ENCODE assay signal across 15 cellular contexts in genomic region chr22:19971276-19972124, GRCh38. TPM values are rescaled to one million over a fixed set of nuclear protein-coding genes. Genes with fewer than 3 reads are reported as not detected.
DNase-seq lines count a peak whose midpoint lies in the region; ATAC-seq and TF ChIP-seq lines count a peak whose summit lies in the region.
"Had no signal": no experiment of that assay in that cellular context is flagged by ENCODE, and none has a peak within 500 bp of the region (broad histone marks: within the 10 kb centered on the region; RNA-seq: fewer than 3 reads in every experiment).

No MANE protein-coding gene starts in this region.

- H3K27me3 Mint-ChIP-seq in CD4-positive, alpha-beta memory T cell, result no peaks in the 10 kb centered on the region

- no peak overlapping the region; the same call in 1 of the 2 replicates for H3K4me2 ChIP-seq in BLaER1
- H3K4me2 ChIP-seq in IMR-90 (ENCODE audit: low read depth, low read length), result no peak overlapping the region
- H3K4me2 ChIP-seq in neuronal stem cell (ENCODE audit: insufficient read depth, low read length, poor library complexity, severe bottlenecking), result no peak overlapping the region

- H3K18ac ChIP-seq in IMR-90 (ENCODE audit: low read depth, low read length) (no peak overlapping the region), neuronal stem cell (ENCODE audit: low read length) (peak overlapping the region; percentile 57)

- H2BK15ac ChIP-seq in IMR-90 (ENCODE audit: low read depth, low read length) (no peak overlapping the region), neuronal stem cell (ENCODE audit: low read length) (no peak overlapping the region)

- H2AK5ac ChIP-seq in IMR-90 (ENCODE audit: low read depth, low read length) (no peak overlapping the region), neuronal stem cell (ENCODE audit: low read depth, low read length) (no peak overlapping the region)

- H3K27me3 ChIP-seq in BLaER1 (no peaks in the 10 kb centered on the region), IMR-90 (ENCODE audit: control insufficient read depth, insufficient read depth, low read length) (no peaks in the 10 kb centered on the region), neuronal stem cell (ENCODE audit: control insufficient read depth in 3 of 3, insufficient read depth in 3 of 3, low read depth in 1 of 3, low read length in 3 of 3) (no peaks in the 10 kb centered on the region), H7 (ENCODE audit: control insufficient read depth, insufficient read depth, low read length) (no peaks in the 10 kb centered on the region)
- no peaks in the 10 kb centered on the region for H3K27me3 ChIP-seq in CD4-positive, alpha-beta memory T cell (ENCODE audit: insufficient read depth, low read length)
- H3K27me3 ChIP-seq: adrenal gland, SJSA1 had no signal

- H4K20me1 ChIP-seq in BLaER1 (peaks cover 59% of the 10 kb centered on the region), IMR-90 (ENCODE audit: insufficient read depth, low read length) (peaks cover 18% of the 10 kb centered on the region)

- POLR2A ChIA-PET in IMR-90 (lab: Charles Lee; ENCODE audit: unreplicated experiment), result no interaction called here
- POLR2A ChIA-PET in CD4-positive, alpha-beta memory T cell (lab: Charles Lee; ENCODE audit: partially characterized antibody), result interaction anchor here (0.8 to 2.4 kb wide), 2 partner anchors 24 to 159 kb away, joined by 3 to 13 read pairs; partner anchors contain the start of gene ZDHHC8

- H2BK120ac ChIP-seq in IMR-90 (ENCODE audit: low read depth, low read length), result no peak overlapping the region
- H2BK120ac ChIP-seq in neuronal stem cell (ENCODE audit: low read depth, low read length), result peak overlapping the region; percentile 34

- no peak overlapping the region for H3K56ac ChIP-seq in IMR-90 (ENCODE audit: extremely low read depth, insufficient read depth, low read length)

- H3K23ac ChIP-seq in IMR-90 (ENCODE audit: low read depth, low read length) (no peak overlapping the region), neuronal stem cell (ENCODE audit: low read depth, low read length, poor library complexity) (peak overlapping the region; percentile 76)

- dilution Hi-C loops in IMR-90 (cut with HindIII; ENCODE audit: low sequenced_read_pairs, unreplicated experiment), result no loop called here

- H3K4ac ChIP-seq in IMR-90 (ENCODE audit: low read depth, low read length) (no peak overlapping the region), neuronal stem cell (ENCODE audit: low read length) (peak overlapping the region; percentile 40)

- H2BK5ac ChIP-seq in IMR-90 (ENCODE audit: low read depth, low read length, poor library complexity, severe bottlenecking) (no peak overlapping the region), neuronal stem cell (ENCODE audit: low read length) (no peak overlapping the region)

- BruUV-seq in IMR-90 (replicated peaks; lab: Mats Ljungman, UMichigan), result no TSS peak

- 84% methylated on average over 14 of the region's 28 CpGs; no CpG with 5 or more reads in 1 of the 2 experiments for WGBS in IMR-90 (ENCODE audit: extremely low coverage in 2 of 2, insufficient read length in 1 of 2), 2 experiments
- WGBS in neuronal stem cell (ENCODE audit: extremely low coverage in 2 of 2, insufficient read length in 2 of 2, insufficient replicate concordance in 1 of 2), 2 donors, result no CpG with 5 or more reads among the region's 28 CpGs

- H3K9me3 ChIP-seq in BLaER1, result no peaks in the 10 kb centered on the region
- H3K9me3 ChIP-seq in IMR-90 (ENCODE audit: control insufficient read depth, insufficient read depth, low read length), result no peaks in the 10 kb centered on the region
- H3K9me3 ChIP-seq in neuronal stem cell (replicated peaks in 1 of 2; ENCODE audit: control insufficient read depth in 2 of 2, insufficient read depth in 1 of 2, low read depth in 1 of 2, low read length in 2 of 2), result no peaks in the 10 kb centered on the region
- no peaks in the 10 kb centered on the region for H3K9me3 ChIP-seq in CD4-positive, alpha-beta memory T cell (ENCODE audit: control insufficient read depth in 1 of 2, low read length in 2 of 2)
- H3K9me3 ChIP-seq: adrenal gland, SJSA1 had no signal

- intact Hi-C loops in IMR-90 (cut with micrococcal nuclease), result no loop called here
- intact Hi-C loops in CD4-positive, alpha-beta memory T cell (cut with micrococcal nuclease), result loop anchor here (2.0 kb wide), 2 partner anchors 297 to 313 kb away; partner anchors contain the start of gene RTN4R

- H4K8ac ChIP-seq in IMR-90 (ENCODE audit: low read depth in 2 of 2, low read length in 2 of 2) (no peak overlapping the region), neuronal stem cell (ENCODE audit: low read depth, low read length) (no peak overlapping the region)

- H2AK9ac ChIP-seq in IMR-90 (replicated peaks; ENCODE audit: low read depth, low read length, poor library complexity), result peak overlapping the region; percentile 59

- CTCF ChIA-PET in IMR-90 (lab: Yijun Ruan, JAX), result interaction anchor here (2.0 kb wide), 1 partner anchor 42 kb away, joined by 8 read pairs; no protein-coding TSS in a partner anchor
- CTCF ChIA-PET in CD4-positive, alpha-beta memory T cell (lab: Charles Lee; ENCODE audit: partially characterized antibody), result interaction anchor here (0.9 to 4.1 kb wide), 5 partner anchors 22 to 182 kb away, joined by 3 to 26 read pairs (median 3); no protein-coding TSS in a partner anchor

- no peak for TF ChIP-seq RAD21 in IMR-90 (IDR thresholded peaks at IDR 0.05; ENCODE audit: low read length)

- H2AFZ ChIP-seq in IMR-90 (replicated peaks; ENCODE audit: low read length, poor library complexity) (peak overlapping the region; percentile 82), neuronal stem cell (ENCODE audit: low read length) (no peak overlapping the region)

- in situ Hi-C loops in IMR-90 (cut with MboI; ENCODE audit: low sequenced_read_pairs), result loop anchor here (5.0 kb wide), 1 partner anchor 41 kb away; no protein-coding TSS in a partner anchor

- H2BK12ac ChIP-seq in neuronal stem cell (ENCODE audit: low read length), result no peak overlapping the region

- no peaks in the 10 kb centered on the region for H3K9me3 Mint-ChIP-seq in CD4-positive, alpha-beta memory T cell
- H3K9me3 Mint-ChIP-seq: endodermal cell had no signal

- H3K27ac ChIP-seq in BLaER1 (peak overlapping the region; percentile 13; the same call in 1 of the 2 replicates), IMR-90 (ENCODE audit: insufficient read depth, low read length) (no peak overlapping the region), neuronal stem cell (replicated peaks; ENCODE audit: low read length) (no peak overlapping the region)
- no peak overlapping the region for H3K27ac ChIP-seq in CD4-positive, alpha-beta memory T cell (ENCODE audit: low read depth, low read length)
- H3K27ac ChIP-seq: SJSA1 had no signal

- H4K91ac ChIP-seq in IMR-90 (ENCODE audit: insufficient read depth, low read depth, low read length) (no peak overlapping the region), neuronal stem cell (ENCODE audit: low read depth, low read length, poor library complexity) (no peak overlapping the region)

- H3K79me1 ChIP-seq in IMR-90 (ENCODE audit: low read depth in 1 of 2, low read length in 2 of 2) (no peaks in the 10 kb centered on the region), neuronal stem cell (ENCODE audit: low read depth, low read length) (no peaks in the 10 kb centered on the region)

- no peak overlapping the region for H3K27ac Mint-ChIP-seq in CD4-positive, alpha-beta memory T cell
- H3K27ac Mint-ChIP-seq: endodermal cell had no signal

- TF ChIP-seq CTCF in IMR-90 (conservative IDR thresholded peaks at IDR 0.05; ENCODE audit: low read depth, low read length), result no peak

- no peak overlapping the region for H2BK20ac ChIP-seq in IMR-90 (ENCODE audit: low read depth, low read length)

- H4K5ac ChIP-seq in IMR-90 (ENCODE audit: low read depth, low read length), result no peak overlapping the region

- H3K4me3 Mint-ChIP-seq in CD4-positive, alpha-beta memory T cell, result no peak overlapping the region
- H3K4me3 Mint-ChIP-seq: endodermal cell had no signal

- H3K14ac ChIP-seq in IMR-90 (replicated peaks; ENCODE audit: low read depth, low read length) (no peak overlapping the region), neuronal stem cell (ENCODE audit: low read length) (peak overlapping the region; percentile 33)

- ATAC-seq in IMR-90 (ENCODE audit: low read depth) (no peak), esophagus mucosa (peak; percentile 0)

- DNase-seq in IMR-90 (no peak), neuronal stem cell (ENCODE audit: low spot score) (no peak), H7 (no peak), hippocampal formation (lab: John Stamatoyannopoulos, UW) (no peak), NOMO-1 treated with DMSO at 0.1 percent for 48 hours (lab: John Stamatoyannopoulos, UW; ENCODE audit: unreplicated experiment) (no peak)
- DNase-seq in CD4-positive, alpha-beta memory T cell, result no peak
- DNase-seq: activated CD4-positive, alpha-beta T cell treated with anti-CD3 and anti-CD28 coated beads for 4 hours; endodermal cell; NCI-H187; NCI-H510A had no signal

- TF ChIP-seq POLR2A in IMR-90 (IDR thresholded peaks at IDR 0.05; ENCODE audit: low read depth, low read length), result no peak; the same call in 1 of the 2 replicates

- H3K9ac ChIP-seq in BLaER1, result no peak overlapping the region
- no peak overlapping the region for H3K9ac ChIP-seq in IMR-90 (ENCODE audit: low read depth, low read length)
- H3K9ac ChIP-seq in neuronal stem cell (ENCODE audit: low read depth, low read length, poor library complexity), result peak overlapping the region; percentile 73

- no peak overlapping the region for H3K4me3 ChIP-seq in BLaER1
- H3K4me3 ChIP-seq in IMR-90 (ENCODE audit: insufficient read depth, low read depth, low read length), result no peak overlapping the region
- no peak overlapping the region for H3K4me3 ChIP-seq in neuronal stem cell (ENCODE audit: low read length in 2 of 2)
- no peak overlapping the region for H3K4me3 ChIP-seq in H7 (ENCODE audit: insufficient read depth, low read depth, low read length)
- no peak overlapping the region for H3K4me3 ChIP-seq in CD4-positive, alpha-beta memory T cell (ENCODE audit: low read length in 2 of 2)
- H3K4me3 ChIP-seq: adrenal gland, lung, SJSA1 had no signal

- no peaks in the 10 kb centered on the region for H3K9me1 ChIP-seq in IMR-90 (ENCODE audit: insufficient read depth, low read length)

- peaks cover 0 to 7% (median 5%) of the 10 kb centered on the region in 4 donors for H3K4me1 Mint-ChIP-seq in CD4-positive, alpha-beta memory T cell

- H3K36me3 ChIP-seq in BLaER1, result peaks cover 70% of the 10 kb centered on the region
- H3K36me3 ChIP-seq in IMR-90 (ENCODE audit: control insufficient read depth, insufficient read depth, low read length), result peaks cover 51% of the 10 kb centered on the region
- H3K36me3 ChIP-seq in neuronal stem cell (replicated peaks in 1 of 2; ENCODE audit: control insufficient read depth in 2 of 2, insufficient read depth in 2 of 2, low read length in 2 of 2), result peaks cover 42 to 66% of the 10 kb centered on the region in 2 donors
- peaks cover 10% of the 10 kb centered on the region for H3K36me3 ChIP-seq in H7 (replicated peaks; ENCODE audit: control insufficient read depth, insufficient read depth, low read length)
- H3K36me3 ChIP-seq in CD4-positive, alpha-beta memory T cell (ENCODE audit: insufficient read depth, low read length), result peaks cover 5% of the 10 kb centered on the region

- peaks cover 47% of the 10 kb centered on the region for H3K4me1 ChIP-seq in BLaER1
- 0 out of 2 replicates have a peak, but pooled peaks cover 1% of the 10 kb centered on the region for H3K4me1 ChIP-seq in IMR-90 (ENCODE audit: control insufficient read depth, insufficient read depth, low read length)
- H3K4me1 ChIP-seq in neuronal stem cell (ENCODE audit: control insufficient read depth in 2 of 2, insufficient read depth in 1 of 2, low read depth in 1 of 2, low read length in 2 of 2), result peaks cover 16 to 38% of the 10 kb centered on the region in 2 donors
- H3K4me1 ChIP-seq in CD4-positive, alpha-beta memory T cell (ENCODE audit: insufficient read depth, low read length), result peaks cover 12% of the 10 kb centered on the region

- peaks cover 4 to 10% of the 10 kb centered on the region in 2 donors for H3K36me3 Mint-ChIP-seq in CD4-positive, alpha-beta memory T cell

RNA-seq across cellular contexts. Expression of gene TXNRD2, which starts 29.9 kb away (rescaled TPM):
- total RNA-seq in IMR-90 (2012; rRNA removed) (14.7 and 15.6 TPM in 2 replicates), esophagus mucosa (11.7 TPM)
- polyA plus RNA-seq in IMR-90 (2012; rRNA removed), result 25.7 and 28.4 TPM in 2 replicates
- 29.7 and 38.9 TPM in 2 replicates for polyA plus RNA-seq in IMR-90 (2012; cell fraction: cytosol; rRNA removed)
- polyA plus RNA-seq in IMR-90 (2012; cell fraction: nucleus; rRNA removed; ENCODE audit: low replicate concordance), result 47.3 and 92.8 TPM in 2 replicates
- 16.7 TPM for polyA plus RNA-seq in neuronal stem cell (2013, experiment 1 of 2)
- 17.7 TPM for polyA plus RNA-seq in neuronal stem cell (2013, experiment 2 of 2)
- 3.3 and 5.0 TPM in 2 replicates for total RNA-seq in H7 (2014; rRNA removed; shearing (Covaris generic))
- 10 to 100 TPM; 34.2 to 35.9 TPM for total RNA-seq in CD4-positive, alpha-beta memory T cell
- polyA plus RNA-seq in CD4-positive, alpha-beta memory T cell, result 10 to 100 TPM in 1 of 2 donors, 1 to 10 TPM in 1; 8.5 to 11.2 TPM

RNA-seq across cellular contexts. Expression of gene COMT, which starts 29.9 kb away (rescaled TPM):
- total RNA-seq in IMR-90 (2012; rRNA removed) (175 and 202 TPM in 2 replicates), esophagus mucosa (146 TPM)
- 296 and 347 TPM in 2 replicates for polyA plus RNA-seq in IMR-90 (2012; rRNA removed)
- 473 and 691 TPM in 2 replicates for polyA plus RNA-seq in IMR-90 (2012; cell fraction: cytosol; rRNA removed)
- polyA plus RNA-seq in IMR-90 (2012; cell fraction: nucleus; rRNA removed; ENCODE audit: low replicate concordance), result 159 and 329 TPM in 2 replicates
- polyA plus RNA-seq in neuronal stem cell (2013, experiment 1 of 2), result 7.3 TPM
- 6.4 TPM for polyA plus RNA-seq in neuronal stem cell (2013, experiment 2 of 2)
- 1.4 and 1.7 TPM in 2 replicates for total RNA-seq in H7 (2014; rRNA removed; shearing (Covaris generic))
- 10 to 100 TPM; 36.8 to 39.2 TPM for total RNA-seq in CD4-positive, alpha-beta memory T cell
- 10 to 100 TPM; 93.1 to 93.9 TPM for polyA plus RNA-seq in CD4-positive, alpha-beta memory T cell

RNA-seq across cellular contexts. Expression of gene ARVCF, which starts 45.1 kb away (rescaled TPM):
- total RNA-seq in IMR-90 (2012; rRNA removed), result 8.6 and 12.2 TPM in 2 replicates
- polyA plus RNA-seq in IMR-90 (2012; rRNA removed), result 14.1 and 18.1 TPM in 2 replicates
- polyA plus RNA-seq in IMR-90 (2012; cell fraction: cytosol; rRNA removed), result 8.9 and 14.7 TPM in 2 replicates
- polyA plus RNA-seq in IMR-90 (2012; cell fraction: nucleus; rRNA removed; ENCODE audit: low replicate concordance), result 46.1 and 149 TPM in 2 replicates
- 3.1 TPM for total RNA-seq in esophagus mucosa
- 35.3 TPM for polyA plus RNA-seq in neuronal stem cell (2013, experiment 1 of 2)
- 32.4 TPM for polyA plus RNA-seq in neuronal stem cell (2013, experiment 2 of 2)
- 35.8 and 40.8 TPM in 2 replicates for total RNA-seq in H7 (2014; rRNA removed; shearing (Covaris generic))
- 1 to 10 TPM; 3.5 to 4.2 TPM for total RNA-seq in CD4-positive, alpha-beta memory T cell
- under 1 TPM in 1 of 2 donors, not detected in 1; 0.28 TPM for polyA plus RNA-seq in CD4-positive, alpha-beta memory T cell

RNA-seq across cellular contexts. Expression of gene TANGO2, which starts 49.4 kb away (rescaled TPM):
- 60.5 and 75.1 TPM in 2 replicates for total RNA-seq in IMR-90 (2012; rRNA removed)
- polyA plus RNA-seq in IMR-90 (2012; rRNA removed), result 43.2 and 45.1 TPM in 2 replicates
- polyA plus RNA-seq in IMR-90 (2012; cell fraction: cytosol; rRNA removed), result 33.0 and 52.8 TPM in 2 replicates
- polyA plus RNA-seq in IMR-90 (2012; cell fraction: nucleus; rRNA removed; ENCODE audit: low replicate concordance), result 45.9 and 91.8 TPM in 2 replicates
- 10.6 TPM for total RNA-seq in esophagus mucosa
- 4.9 TPM for polyA plus RNA-seq in neuronal stem cell (2013, experiment 1 of 2)
- polyA plus RNA-seq in neuronal stem cell (2013, experiment 2 of 2), result 4.2 TPM
- total RNA-seq in H7 (2014; rRNA removed; shearing (Covaris generic)), result 11.3 and 15.7 TPM in 2 replicates
- 10 to 100 TPM; 50.6 to 51.5 TPM for total RNA-seq in CD4-positive, alpha-beta memory T cell
- 10 to 100 TPM; 40.9 to 43.9 TPM for polyA plus RNA-seq in CD4-positive, alpha-beta memory T cell

Comparison
In these comparisons a context has a peak if more than half of its experiments do, and no peak if none do; other contexts are left out.
1. RNA of gene COMT, which starts 29.9 kb away (total RNA-seq): 175 to 202 TPM in IMR-90, 146 TPM in esophagus mucosa (single experiment) and 36.8 to 39.2 TPM in CD4-positive, alpha-beta memory T cell; 1.4 to 1.7 TPM in H7; every median in the first group is over 10 times any median in the second.